25 cellular contexts compared by ENCODE assay signal in the genomic region with DNA sequence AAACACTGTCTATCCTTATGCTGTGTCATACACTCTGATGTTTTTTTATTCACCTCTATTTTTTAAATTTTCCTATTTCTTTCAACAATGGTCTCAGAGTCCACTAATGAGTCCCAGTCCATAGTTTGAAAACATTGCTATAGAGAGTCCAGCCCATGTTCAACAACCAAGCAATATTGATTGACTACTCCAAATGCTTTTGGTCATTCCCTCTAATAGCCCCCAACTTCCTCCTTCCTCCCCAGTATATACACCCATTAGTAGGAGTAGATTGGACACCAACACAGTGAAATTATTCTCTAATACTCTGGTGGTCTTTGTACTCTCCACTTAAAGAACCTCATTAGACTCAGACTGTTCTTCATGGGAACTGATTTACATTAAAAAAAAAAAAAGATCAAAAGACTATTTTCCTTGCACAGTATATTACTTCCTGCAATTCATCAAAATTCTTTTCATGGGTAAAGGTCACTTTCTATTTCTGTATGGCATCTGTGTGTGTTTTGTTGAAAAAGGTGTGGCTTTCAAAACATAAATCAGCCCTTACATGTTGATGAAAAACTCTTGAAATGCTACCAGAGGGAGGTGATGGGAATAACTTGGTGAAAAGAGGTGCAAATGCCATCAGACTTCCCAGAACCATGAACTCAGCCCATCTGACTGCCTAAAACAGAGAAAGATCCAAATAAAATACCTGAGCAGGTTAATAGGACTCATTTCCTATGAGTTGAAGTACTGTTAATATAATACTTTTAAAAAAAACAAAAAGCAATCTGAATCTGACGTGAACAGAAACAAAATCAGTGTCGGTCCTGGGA.
A peak's percentile ranks its signal among the peaks of the same experiment; 100 is the strongest.
DNase-seq lines count a peak whose midpoint lies in the region; ATAC-seq, FAIRE-seq and TF ChIP-seq lines count a peak whose summit lies in the region.
"Had no signal": no experiment of that assay in that cellular context is flagged by ENCODE, and none has a peak within 500 bp of the region (broad histone marks: within the 10 kb centered on the region; RNA-seq: fewer than 3 reads in every experiment).

No MANE protein-coding gene starts in this region.

- H3K36me3 ChIP-seq in mucosa of rectum (ENCODE audit: control insufficient read depth in 2 of 2, insufficient read depth in 2 of 2, low read length in 2 of 2) = no peaks in the 10 kb centered on the region
- no peaks in the 10 kb centered on the region for H3K36me3 ChIP-seq in small intestine (ENCODE audit: control insufficient read depth in 2 of 2, insufficient read depth in 2 of 2, low read length in 2 of 2)
- no peaks in the 10 kb centered on the region for H3K36me3 ChIP-seq in WERI-Rb-1
- no peaks in the 10 kb centered on the region for H3K36me3 ChIP-seq in kidney (ENCODE audit: control insufficient read depth in 1 of 2, insufficient read depth in 2 of 2, low read length in 2 of 2)
- H3K36me3 ChIP-seq: MG63 had no signal

- 11 to 45% (median 39%) methylated on average over 2 of the region's 2 CpGs for WGBS in small intestine, 3 donors

- H3K4me1 Mint-ChIP-seq in mesothelial cell of epicardium = peaks cover 24% of the 10 kb centered on the region

- H3K9me3 ChIP-seq in mucosa of rectum (ENCODE audit: control insufficient read depth in 2 of 2, low read length in 2 of 2) = no peaks in the 10 kb centered on the region
- no peaks in the 10 kb centered on the region for H3K9me3 ChIP-seq in small intestine (ENCODE audit: control insufficient read depth, low read depth)
- no peaks in the 10 kb centered on the region for H3K9me3 ChIP-seq in WERI-Rb-1 (ENCODE audit: severe bottlenecking)
- no peaks in the 10 kb centered on the region for H3K9me3 ChIP-seq in kidney (ENCODE audit: control insufficient read depth in 1 of 2, low read length in 2 of 2)
- H3K9me3 ChIP-seq: MG63 had no signal

- H3K27ac Mint-ChIP-seq in mesothelial cell of epicardium = no peak overlapping the region

- no peak for ATAC-seq in GM18873 (IDR thresholded peaks at IDR 0.05; ENCODE audit: low FRiP score, unreplicated experiment)
- ATAC-seq: PC-3, SK-N-SH treated with all-trans-retinoic acid at 6 μM for 48 hours had no signal

- H3K27me3 ChIP-seq in mucosa of rectum (ENCODE audit: control insufficient read depth in 2 of 2, insufficient read depth in 2 of 2, low read length in 2 of 2) = no peaks in the 10 kb centered on the region
- no peaks in the 10 kb centered on the region for H3K27me3 ChIP-seq in small intestine (ENCODE audit: control insufficient read depth in 2 of 2, insufficient read depth in 2 of 2, low read length in 2 of 2)
- no peaks in the 10 kb centered on the region for H3K27me3 ChIP-seq in WERI-Rb-1 (ENCODE audit: insufficient read depth, low read depth, severe bottlenecking)
- H3K27me3 ChIP-seq: MG63 had no signal

- H3K27ac ChIP-seq in mucosa of rectum (ENCODE audit: low read depth in 2 of 2, low read length in 2 of 2) (peak overlapping the region; percentile 66 to 73), small intestine (ENCODE audit: low read depth in 1 of 2, low read length in 1 of 2) (peak overlapping the region; percentile 60 to 61), WERI-Rb-1 (no peak overlapping the region), kidney (ENCODE audit: low read depth in 2 of 2, low read length in 2 of 2) (no peak overlapping the region)

- DNase-seq in HuH-7 (ENCODE audit: low spot score) (peak; percentile 11), dermis blood vessel endothelial cell (peak; percentile 5), small intestine (peak; percentile 77), WERI-Rb-1 (no peak), kidney (no peak), mesothelial cell of epicardium (ENCODE audit: low spot score in 2 of 2, unreplicated experiment in 2 of 2) (no peak)
- DNase-seq: EL, IMR-90, Karpas-422, MG63, NCI-H1092, NCI-H1436 treated with DMSO at 0.1 percent for 48 hours, NCI-H2029, NCI-H2171, NCI-H526, PC-3, RPMI8226, SIG-M5 had no signal

- H3K36me3 Mint-ChIP-seq in mesothelial cell of epicardium = no peaks in the 10 kb centered on the region
- H3K36me3 Mint-ChIP-seq: CD14-positive monocyte had no signal

- TF ChIP-seq CTCF in WERI-Rb-1 (IDR thresholded peaks at IDR 0.05; ENCODE audit: low read depth, low read length) (no peak), kidney (IDR thresholded peaks at IDR 0.05; ENCODE audit: borderline replicate concordance, extremely low read depth, insufficient read depth) (no peak), mesothelial cell of epicardium (IDR thresholded peaks at IDR 0.05; ENCODE audit: unreplicated experiment) (no peak)

- no peaks in the 10 kb centered on the region for H3K27me3 Mint-ChIP-seq in mesothelial cell of epicardium (ENCODE audit: low read depth)

- intact Hi-C loops in kidney (cut with DNase I) = no loop called here

- H3K4me3 Mint-ChIP-seq in mesothelial cell of epicardium = no peak overlapping the region
- H3K4me3 Mint-ChIP-seq: CD14-positive monocyte had no signal

- H3K9ac ChIP-seq in mucosa of rectum (ENCODE audit: low read depth in 1 of 2, low read length in 2 of 2) (no peak overlapping the region), kidney (ENCODE audit: low read length in 2 of 2) (no peak overlapping the region)

- H3K9me3 Mint-ChIP-seq in mesothelial cell of epicardium = no peaks in the 10 kb centered on the region

- FAIRE-seq in small intestine (lab: Jason Lieb, UNC) = no peak
- FAIRE-seq in kidney (lab: Jason Lieb, UNC) = no peak
- FAIRE-seq: GM12892, GM18507, H1 had no signal

- H3K4me3 ChIP-seq in mucosa of rectum (ENCODE audit: low read length in 2 of 2) (peak overlapping the region; percentile 34 to 37), small intestine (ENCODE audit: low read depth in 1 of 2, low read length in 2 of 2) (no peak overlapping the region), WERI-Rb-1 (ENCODE audit: low read depth, low read length) (no peak overlapping the region), kidney (ENCODE audit: low read length in 2 of 2) (no peak overlapping the region)
- H3K4me3 ChIP-seq: MG63 had no signal

- H3K4me1 ChIP-seq in mucosa of rectum (ENCODE audit: control insufficient read depth in 2 of 2, insufficient read depth in 2 of 2, low read length in 2 of 2) (peaks cover 13 to 22% of the 10 kb centered on the region in 2 donors), small intestine (ENCODE audit: control insufficient read depth in 2 of 2, insufficient read depth in 1 of 2, low read depth in 1 of 2, low read length in 1 of 2) (peaks cover 4 to 8% of the 10 kb centered on the region in 2 donors), kidney (ENCODE audit: control insufficient read depth in 1 of 2, insufficient read depth in 1 of 2, low read depth in 1 of 2, low read length in 2 of 2) (no peaks in the 10 kb centered on the region)

Comparison
In these comparisons a context has a peak if more than half of its experiments do, and no peak if none do; other contexts are left out.
1. DNase-seq: peak in HuH-7 (single experiment), dermis blood vessel endothelial cell (single experiment) and small intestine (single experiment); none in WERI-Rb-1 (single experiment), kidney (single experiment) and mesothelial cell of epicardium (0 of 2).
2. H3K27ac ChIP-seq: peak in mucosa of rectum (2 of 2) and small intestine (2 of 2); none in WERI-Rb-1 (single experiment) and kidney (0 of 2).
3. H3K4me3 ChIP-seq: peak in mucosa of rectum (2 of 2); none in small intestine (0 of 2), WERI-Rb-1 (single experiment) and kidney (0 of 2).